Comparison of ENCODE assay signal across 8 cellular contexts in the genomic region with DNA sequence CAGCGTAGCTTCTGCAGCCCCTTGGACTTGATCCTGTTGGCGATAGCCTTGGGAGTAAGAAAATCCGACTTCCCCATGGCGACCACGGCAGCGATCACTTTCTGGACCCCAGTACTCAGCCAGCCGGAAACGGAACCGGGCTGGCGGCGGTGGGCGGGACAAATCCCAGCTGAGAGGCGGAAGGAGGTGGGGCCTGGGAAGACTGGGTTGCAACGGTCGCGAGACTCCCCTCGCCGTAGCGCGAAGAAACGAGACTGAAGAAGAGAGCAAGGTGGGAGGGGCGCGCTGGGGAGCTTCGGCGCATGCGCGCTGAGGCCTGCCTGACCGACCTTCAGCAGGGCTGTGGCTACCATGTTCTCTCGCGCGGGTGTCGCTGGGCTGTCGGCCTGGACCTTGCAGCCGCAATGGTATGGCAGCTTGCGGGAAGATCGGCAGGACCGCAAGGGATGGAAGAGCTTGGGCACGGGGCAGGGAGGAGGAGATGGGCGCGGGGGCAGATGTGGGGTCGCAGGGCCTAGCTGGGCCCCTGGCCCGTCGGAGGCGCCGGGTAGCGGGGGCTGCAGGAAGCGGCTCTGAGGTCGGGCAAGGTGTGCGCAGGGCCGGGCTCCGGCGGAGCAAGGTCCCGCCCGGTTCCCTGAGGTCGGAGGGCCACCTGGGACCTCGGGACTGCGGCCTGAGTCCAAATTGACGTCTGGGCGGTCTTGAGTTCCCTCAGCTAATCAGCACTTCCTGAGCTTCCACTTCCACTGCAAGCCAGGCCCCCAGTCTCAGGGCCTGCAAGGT. TPM values are rescaled to one million over a fixed set of nuclear protein-coding genes. Genes with fewer than 3 reads are reported as not detected.
DNase-seq lines count a peak whose midpoint lies in the region; ATAC-seq, FAIRE-seq and TF ChIP-seq lines count a peak whose summit lies in the region.

A gene (plus strand): TSS at position 321 of the 783 bp plus-strand sequence. CDS start 31 bp downstream, at position 352.
A gene with protein sequence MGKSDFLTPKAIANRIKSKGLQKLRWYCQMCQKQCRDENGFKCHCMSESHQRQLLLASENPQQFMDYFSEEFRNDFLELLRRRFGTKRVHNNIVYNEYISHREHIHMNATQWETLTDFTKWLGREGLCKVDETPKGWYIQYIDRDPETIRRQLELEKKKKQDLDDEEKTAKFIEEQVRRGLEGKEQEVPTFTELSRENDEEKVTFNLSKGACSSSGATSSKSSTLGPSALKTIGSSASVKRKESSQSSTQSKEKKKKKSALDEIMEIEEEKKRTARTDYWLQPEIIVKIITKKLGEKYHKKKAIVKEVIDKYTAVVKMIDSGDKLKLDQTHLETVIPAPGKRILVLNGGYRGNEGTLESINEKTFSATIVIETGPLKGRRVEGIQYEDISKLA (minus strand): TSS at position 137 of the 783 bp plus-strand sequence. CDS start 60 bp downstream, at position 77.

- ATAC-seq in GM19025 (IDR thresholded peaks at IDR 0.05; ENCODE audit: low read depth, unreplicated experiment) (peak; percentile 93), HG03280 (IDR thresholded peaks at IDR 0.05; ENCODE audit: unreplicated experiment) (peak; percentile 97)

- peak within 1 kb of the TSS; percentile 87 to 89 for H3K27ac ChIP-seq in kidney (ENCODE audit: low read depth in 2 of 2, low read length in 2 of 2)

- peak within 1 kb of the TSS; percentile 97 for H3K9ac ChIP-seq in kidney (ENCODE audit: low read length in 2 of 2)

- peaks cover 0 to 2% of the 10 kb centered on the region in 2 donors for H3K36me3 ChIP-seq in kidney (ENCODE audit: control insufficient read depth in 1 of 2, insufficient read depth in 2 of 2, low read length in 2 of 2)

- intact Hi-C loops in kidney (cut with DNase I): no loop called here

- peaks cover 5 to 15% of the 10 kb centered on the region in 2 donors for H3K4me1 ChIP-seq in kidney (ENCODE audit: control insufficient read depth in 1 of 2, insufficient read depth in 1 of 2, low read depth in 1 of 2, low read length in 2 of 2)

- no peaks in the 10 kb centered on the region for H3K9me3 ChIP-seq in kidney (ENCODE audit: control insufficient read depth in 1 of 2, low read length in 2 of 2)

- TF ChIP-seq CTCF in AG10803 (conservative IDR thresholded peaks at IDR 0.05; ENCODE audit: low read length) (no peak), kidney (IDR thresholded peaks at IDR 0.05; ENCODE audit: borderline replicate concordance, extremely low read depth, insufficient read depth) (no peak)

- H3K4me3 ChIP-seq in AG10803 (ENCODE audit: low read length) (peak within 1 kb of the TSS; percentile 99), kidney (ENCODE audit: low read length in 2 of 2) (peak within 1 kb of the TSS; percentile 95 to 98)

- DNase-seq in AG10803 (ENCODE audit: low read depth): peak; percentile 95
- DNase-seq in NCI-H345 treated with DMSO at 0.1 percent for 48 hours (lab: John Stamatoyannopoulos, UW; ENCODE audit: unreplicated experiment): peak; percentile 83
- peak; percentile 95 for DNase-seq in activated CD4-positive, CD25-positive, alpha-beta regulatory T cell treated with anti-CD3 and anti-CD28 coated beads, Interleukin-2, amount 50 U/mL, for 16 hours (ENCODE audit: low read depth, low spot score)
- DNase-seq in cerebellar nuclear complex (lab: John Stamatoyannopoulos, UW): peak; percentile 66 to 91
- DNase-seq in kidney: peak; percentile 99
- peak; percentile 98 for DNase-seq in stimulated activated CD4-positive, alpha-beta T cell treated with anti-CD3 and anti-CD28 coated beads, Interleukin-15, amount 100 ng/mL, for 24 hours

- FAIRE-seq in kidney (lab: Jason Lieb, UNC): peak; percentile 66

RNA-seq across cellular contexts. Expression of the first gene that starts in this region (rescaled TPM):
- total RNA-seq in kidney: 269 TPM
- polyA plus RNA-seq in kidney (ENCODE audit: insufficient read depth, low read depth, low replicate concordance): 695 TPM

RNA-seq across cellular contexts. Expression of the second gene that starts in this region (rescaled TPM):
- total RNA-seq in kidney: 12.9 TPM
- polyA plus RNA-seq in kidney (ENCODE audit: insufficient read depth, low read depth, low replicate concordance): 10.8 TPM

Comparison
In these comparisons a context has a peak if more than half of its experiments do, and no peak if none do; other contexts are left out.
1. Peak in every context shown above with its lines: DNase-seq, ATAC-seq, H3K4me3 ChIP-seq and H3K27ac ChIP-seq.